9 cellular contexts compared by ENCODE assay signal in genomic region chr17:63475491-63476412, GRCh38. TPM values are rescaled to one million over a fixed set of nuclear protein-coding genes. Genes with fewer than 3 reads are reported as not detected.
A peak's percentile ranks its signal among the peaks of the same experiment; 100 is the strongest.
DNase-seq lines count a peak whose midpoint lies in the region; ATAC-seq, FAIRE-seq and TF ChIP-seq lines count a peak whose summit lies in the region.
"Had no signal": no experiment of that assay in that cellular context is flagged by ENCODE, and none has a peak within 500 bp of the region (broad histone marks: within the 10 kb centered on the region; RNA-seq: fewer than 3 reads in every experiment).

No MANE protein-coding gene starts in this region.

- peak overlapping the region; percentile 100 for H3K4me2 ChIP-seq in smooth muscle cell

- peak overlapping the region; percentile 93 for H2AFZ ChIP-seq in smooth muscle cell (ENCODE audit: low read depth)

- no peak for FAIRE-seq in GM12891 (lab: Jason Lieb, UNC)

- no peaks in the 10 kb centered on the region for H3K79me2 ChIP-seq in smooth muscle cell (ENCODE audit: low read depth)

- intact Hi-C loops in sciatic nerve (cut with DNase I) = loop anchor here (5.0 kb wide), 1 partner anchor 48 kb away; no protein-coding TSS in a partner anchor

- H3K4me3 ChIP-seq in SJCRH30 (peak overlapping the region; percentile 61), iPS DF 6.9 (ENCODE audit: low read length) (peak overlapping the region; percentile 47; the same call in 1 of the 2 replicates), smooth muscle cell (peak overlapping the region; percentile 67)

- H3K4me1 ChIP-seq in SJCRH30 = 0 out of 2 replicates have a peak, but pooled peaks cover 2% of the 10 kb centered on the region
- H3K4me1 ChIP-seq in iPS DF 6.9 (ENCODE audit: control insufficient read depth, insufficient read depth, low read length) = peaks cover 6% of the 10 kb centered on the region; the same call in 1 of the 2 replicates
- peaks cover 7% of the 10 kb centered on the region for H3K4me1 ChIP-seq in smooth muscle cell (ENCODE audit: low read depth)

- H3K9me3 Mint-ChIP-seq in activated T-cell treated with anti-CD3 and anti-CD28 coated beads, Interleukin-2, amount 50 U/mL, for 4 hours = no peaks in the 10 kb centered on the region

- peaks cover 4% of the 10 kb centered on the region for H3F3A ChIP-seq in smooth muscle cell (ENCODE audit: low read depth)

- peaks cover 19% of the 10 kb centered on the region for H3K27me3 Mint-ChIP-seq in activated T-cell treated with anti-CD3 and anti-CD28 coated beads, Interleukin-2, amount 50 U/mL, for 4 hours (ENCODE audit: low read depth)

- peak overlapping the region; percentile 61 for H3K4me3 Mint-ChIP-seq in activated T-cell treated with anti-CD3 and anti-CD28 coated beads, Interleukin-2, amount 50 U/mL, for 4 hours

- H3K36me3 ChIP-seq in SJCRH30 (no peaks in the 10 kb centered on the region), iPS DF 6.9 (ENCODE audit: control insufficient read depth, insufficient read depth, low read length) (no peaks in the 10 kb centered on the region), smooth muscle cell (ENCODE audit: low read depth) (no peaks in the 10 kb centered on the region)

- WGBS in iPS DF 6.9 (ENCODE audit: insufficient coverage, insufficient read length) = no CpG with 5 or more reads among the region's 28 CpGs
- WGBS in smooth muscle cell (ENCODE audit: low lambda C conversion rate) = 61% methylated on average over 26 of the region's 28 CpGs

- H3K27ac ChIP-seq in SJCRH30 = no peak overlapping the region
- no peak overlapping the region for H3K27ac ChIP-seq in iPS DF 6.9 (ENCODE audit: low read length)
- H3K27ac ChIP-seq in smooth muscle cell (ENCODE audit: low read depth) = no peak overlapping the region
- H3K27ac ChIP-seq: C4-2B had no signal

- no peaks in the 10 kb centered on the region for H3K27me3 ChIP-seq in SJCRH30
- no peaks in the 10 kb centered on the region for H3K27me3 ChIP-seq in iPS DF 6.9 (ENCODE audit: control insufficient read depth, insufficient read depth, low read length)
- no peaks in the 10 kb centered on the region for H3K27me3 ChIP-seq in smooth muscle cell (ENCODE audit: low read depth)

- H3K9ac ChIP-seq in smooth muscle cell (ENCODE audit: low read depth) = no peak overlapping the region

- no peak for DNase-seq in activated T-cell treated with anti-CD3 and anti-CD28 coated beads, Interleukin-2, amount 50 U/mL, for 4 hours
- no peak for DNase-seq in activated T-cell treated with anti-CD3 and anti-CD28 coated beads, Interleukin-2, amount 50 U/mL, for 48 hours
- DNase-seq in SJCRH30 (no peak), iPS DF 6.9 (ENCODE audit: low read depth, low spot score) (no peak), smooth muscle cell (lab: John Stamatoyannopoulos, UW; ENCODE audit: unreplicated experiment) (no peak), GM12891 (ENCODE audit: insufficient read length, low spot score) (no peak), occipital lobe (lab: John Stamatoyannopoulos, UW) (no peak), sciatic nerve (ENCODE audit: low spot score) (no peak)

- H3K9me3 ChIP-seq in SJCRH30 (replicated peaks) (no peaks in the 10 kb centered on the region), iPS DF 6.9 (ENCODE audit: control insufficient read depth, insufficient read depth, low read length) (no peaks in the 10 kb centered on the region), smooth muscle cell (replicated peaks; ENCODE audit: low read depth) (no peaks in the 10 kb centered on the region)

- H4K20me1 ChIP-seq in smooth muscle cell (ENCODE audit: low read depth) = no peaks in the 10 kb centered on the region

- TF ChIP-seq POLR2A in GM12891 (IDR thresholded peaks at IDR 0.05; ENCODE audit: low read depth, low read length) = no peak

- H3K36me3 Mint-ChIP-seq in activated T-cell treated with anti-CD3 and anti-CD28 coated beads, Interleukin-2, amount 50 U/mL, for 4 hours (ENCODE audit: insufficient read depth) = no peaks in the 10 kb centered on the region

- H3K4me1 Mint-ChIP-seq in activated T-cell treated with anti-CD3 and anti-CD28 coated beads, Interleukin-2, amount 50 U/mL, for 4 hours (ENCODE audit: low read depth) = peaks cover 17% of the 10 kb centered on the region

- no peak for ATAC-seq in activated T-cell treated with anti-CD3 and anti-CD28 coated beads, Interleukin-2, amount 50 U/mL, for 4 hours
- ATAC-seq in sciatic nerve = no peak

- no peak for TF ChIP-seq CTCF in smooth muscle cell (IDR thresholded peaks at IDR 0.05; ENCODE audit: borderline replicate concordance, insufficient read depth, poor library complexity, severe bottlenecking)

TF ChIP-seq in GM12891, 5 proteins besides CTCF, POLR2A, EP300 and RAD21:
- TF ChIP-seq POLR2AphosphoS5 (IDR thresholded peaks at IDR 0.05; ENCODE audit: low read depth, low read length) (no peak), SPI1 (IDR thresholded peaks at IDR 0.05; ENCODE audit: low read depth, low read length) (no peak), PAX5 (IDR thresholded peaks at IDR 0.05; ENCODE audit: insufficient read depth, low read length, severe bottlenecking) (no peak), POU2F2 (IDR thresholded peaks at IDR 0.05; ENCODE audit: low read depth, low read length) (no peak), TAF1 (IDR thresholded peaks at IDR 0.05; ENCODE audit: low read depth, low read length) (no peak)

RNA-seq across cellular contexts. Expression of gene ACE, which starts 1.1 kb away (rescaled TPM):
- under 1 TPM; 0.10 to 0.32 (median 0.24) TPM for total RNA-seq in activated T-cell treated with anti-CD3 and anti-CD28 coated beads, Interleukin-2, amount 50 U/mL, for 4 hours
- 0.76 and 1.1 TPM in 2 replicates for total RNA-seq in SJCRH30 (2014; rRNA removed; shearing (Covaris generic))
- total RNA-seq in smooth muscle cell = 0.94 and 1.5 TPM in 2 replicates
- 0.48 and 2.0 TPM in 2 replicates for polyA plus RNA-seq in smooth muscle cell
- polyA plus RNA-seq in GM12891 (2012; ENCODE audit: low read depth, missing spikeins) = 0.21 TPM
- total RNA-seq in occipital lobe = 5.3 TPM
- total RNA-seq in sciatic nerve = 14.0 TPM

RNA-seq across cellular contexts. Expression of gene CYB561, which starts 29.6 kb away (rescaled TPM):
- 1 to 10 TPM; 6.4 to 9.9 (median 8.8) TPM for total RNA-seq in activated T-cell treated with anti-CD3 and anti-CD28 coated beads, Interleukin-2, amount 50 U/mL, for 4 hours
- not detected in 2 replicates for total RNA-seq in SJCRH30 (2014; rRNA removed; shearing (Covaris generic))
- total RNA-seq in smooth muscle cell (13.6 and 16.5 TPM in 2 replicates), occipital lobe (21.7 TPM), sciatic nerve (24.7 TPM)
- 24.9 and 40.7 TPM in 2 replicates for polyA plus RNA-seq in smooth muscle cell
- polyA plus RNA-seq in GM12891 (2012; ENCODE audit: low read depth, missing spikeins) = 3.8 TPM

RNA-seq across cellular contexts. Expression of gene KCNH6, which starts 47.4 kb away (rescaled TPM):
- total RNA-seq in activated T-cell treated with anti-CD3 and anti-CD28 coated beads, Interleukin-2, amount 50 U/mL, for 4 hours = not detected
- total RNA-seq in SJCRH30 (2014; rRNA removed; shearing (Covaris generic)) = not detected in 2 replicates
- total RNA-seq in smooth muscle cell (not detected in 2 replicates), occipital lobe (0.16 TPM), sciatic nerve (not detected)
- polyA plus RNA-seq in smooth muscle cell = 0.48 TPM in 1 of 2 replicates, not detected in the other
- polyA plus RNA-seq in GM12891 (2012; ENCODE audit: low read depth, missing spikeins) = not detected
